Comparison of ENCODE assay signal across 9 cellular contexts in the genomic region with DNA sequence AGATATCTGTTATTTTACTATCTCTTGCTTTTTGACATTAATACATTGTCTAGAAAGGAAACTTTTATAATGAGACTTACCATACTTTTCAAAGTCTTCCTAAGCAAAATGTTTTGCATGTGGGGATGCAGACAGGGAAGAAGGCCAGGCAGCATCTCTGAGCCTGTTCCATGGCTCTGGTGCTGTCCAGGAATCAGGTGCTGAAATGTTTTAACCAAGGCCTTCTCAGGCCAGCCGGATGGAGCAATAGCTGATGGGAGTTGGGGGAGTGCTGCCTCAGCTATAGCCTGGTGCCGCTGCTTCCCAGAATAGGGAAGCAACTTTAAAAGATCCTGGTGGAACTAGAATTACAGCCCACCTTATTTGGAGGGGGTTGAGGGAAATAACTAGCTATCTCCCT.
DNase-seq lines count a peak whose midpoint lies in the region; TF ChIP-seq lines count a peak whose summit lies in the region.
"Had no signal": no experiment of that assay in that cellular context is flagged by ENCODE, and none has a peak within 500 bp of the region (broad histone marks: within the 10 kb centered on the region; RNA-seq: fewer than 3 reads in every experiment).

No MANE protein-coding gene starts in this region.

- H3K4me3 ChIP-seq in astrocyte of the spinal cord (ENCODE audit: low read depth, low read length): no peak overlapping the region

- TF ChIP-seq CTCF in astrocyte of the spinal cord (IDR thresholded peaks at IDR 0.05; ENCODE audit: low read depth, low read length): no peak
- no peak for TF ChIP-seq CTCF in GM20000 (IDR thresholded peaks at IDR 0.05; ENCODE audit: extremely low read depth, missing control alignments)

- in situ Hi-C loops in ACHN (cut with HindIII; ENCODE audit: low pct_ligation_motif_present, low pct_unique_long_range_greater_than_20kb, low sequenced_read_pairs): no loop called here
- in situ Hi-C loops in astrocyte of the spinal cord (cut with HindIII; ENCODE audit: low sequenced_read_pairs): no loop called here

- DNase-seq in ACHN (peak; percentile 48), HuH-7 (ENCODE audit: low spot score) (peak; percentile 21), astrocyte of the spinal cord (ENCODE audit: low read depth, low spot score) (peak; percentile 20), islet precursor cell (peak; percentile 76), GM20000 (ENCODE audit: low spot score) (no peak), NCI-H146 treated with DMSO at 0.1 percent for 48 hours (lab: John Stamatoyannopoulos, UW; ENCODE audit: unreplicated experiment) (no peak), midbrain (lab: John Stamatoyannopoulos, UW) (no peak)
- no peak for DNase-seq in stimulated activated CD4-positive, alpha-beta T cell treated with anti-CD3 and anti-CD28 coated beads, Interleukin-12 subunit alpha, Interleukin-12 subunit beta, amount 100 ng/mL, for 4 hours
- DNase-seq: occipital lobe had no signal

Comparison
In these comparisons a context has a peak if more than half of its experiments do, and no peak if none do; other contexts are left out.
1. DNase-seq: peak in ACHN (single experiment), HuH-7 (single experiment), astrocyte of the spinal cord (single experiment) and islet precursor cell (single experiment); none in GM20000 (single experiment), stimulated activated CD4-positive, alpha-beta T cell treated with anti-CD3 and anti-CD28 coated beads, Interleukin-12 subunit alpha, Interleukin-12 subunit beta, amount 100 ng/mL, for 4 hours (single experiment), NCI-H146 treated with DMSO at 0.1 percent for 48 hours (single experiment) and midbrain (single experiment).